8 cellular contexts compared by ENCODE assay signal in the genomic region with DNA sequence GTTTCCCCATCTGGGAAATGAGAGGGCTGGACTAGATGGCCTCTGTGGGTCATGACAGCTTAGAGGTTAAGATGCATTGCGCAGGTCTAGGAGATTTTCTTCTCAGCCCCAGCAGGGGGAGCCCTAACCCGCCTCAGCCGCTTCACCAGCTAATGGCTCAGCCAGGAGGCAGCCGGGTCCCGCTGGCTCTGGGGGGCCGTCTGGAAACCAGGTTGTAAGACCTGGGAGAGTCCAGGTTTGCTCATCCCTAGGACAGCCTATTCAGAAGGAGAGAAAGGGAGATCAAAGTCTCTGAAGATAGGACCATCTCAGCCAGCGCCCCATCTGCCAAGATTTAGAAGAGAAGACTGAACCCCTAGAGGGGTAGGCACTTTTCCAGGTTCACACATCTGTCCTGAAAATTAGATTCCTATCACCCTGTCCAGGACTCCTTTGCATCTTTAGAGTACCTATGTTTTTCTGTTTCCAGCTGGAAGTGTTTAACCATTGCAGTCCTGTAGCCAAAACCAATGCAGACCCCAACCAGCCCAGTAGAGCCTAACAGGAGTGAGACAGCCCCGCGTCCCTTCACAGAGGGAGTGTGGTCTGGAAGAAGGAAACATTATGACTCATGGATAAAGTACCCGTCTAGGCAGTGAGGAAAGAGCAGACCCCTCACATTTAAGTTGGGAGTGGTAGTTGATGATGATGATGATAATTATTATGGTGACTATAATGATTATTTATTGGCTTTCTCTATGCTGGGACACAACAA. TPM values are rescaled to one million over a fixed set of nuclear protein-coding genes. Genes with fewer than 3 reads are reported as not detected.
DNase-seq lines count a peak whose midpoint lies in the region; ATAC-seq, FAIRE-seq and TF ChIP-seq lines count a peak whose summit lies in the region.

No MANE protein-coding gene starts in this region.

- FAIRE-seq in frontal cortex (lab: Jason Lieb, UNC): no peak

- no peaks in the 10 kb centered on the region for H3K9me3 ChIP-seq in GM23248 (ENCODE audit: low read depth)
- no peaks in the 10 kb centered on the region for H3K9me3 ChIP-seq in osteoblast (ENCODE audit: low read depth, low read length)
- no peaks in the 10 kb centered on the region for H3K9me3 ChIP-seq in thoracic aorta

- H3K27me3 ChIP-seq in GM23248 (replicated peaks; ENCODE audit: insufficient read depth): no peaks in the 10 kb centered on the region
- H3K27me3 ChIP-seq in osteoblast (ENCODE audit: insufficient read depth, low read length): no peaks in the 10 kb centered on the region
- H3K27me3 ChIP-seq in thoracic aorta (replicated peaks; ENCODE audit: insufficient read depth): no peaks in the 10 kb centered on the region

- H3K9ac ChIP-seq in GM23248: peak overlapping the region; percentile 72; the same call in 1 of the 2 replicates

- H3K4me1 ChIP-seq in GM23248 (ENCODE audit: insufficient read depth) (peaks cover 49% of the 10 kb centered on the region), osteoblast (ENCODE audit: insufficient read depth, low read length) (peaks cover 36% of the 10 kb centered on the region), thoracic aorta (ENCODE audit: control insufficient read depth in 1 of 2, low read depth in 2 of 2) (peaks cover 11 to 39% of the 10 kb centered on the region in 2 donors)

- H4K20me1 ChIP-seq in GM23248 (ENCODE audit: insufficient read depth) (no peaks in the 10 kb centered on the region), osteoblast (ENCODE audit: insufficient read depth, low read length) (peaks cover 6% of the 10 kb centered on the region)

- H3K9me2 ChIP-seq in GM23248 (ENCODE audit: insufficient read depth): no peaks in the 10 kb centered on the region

- peaks cover 64% of the 10 kb centered on the region for H3F3A ChIP-seq in GM23248 (ENCODE audit: insufficient read depth)

- DNase-seq in G401 (ENCODE audit: low spot score): peak; percentile 86
- DNase-seq in GM23248: peak; percentile 81
- DNase-seq in SHP77 (lab: John Stamatoyannopoulos, UW): peak; percentile 54 to 57
- DNase-seq in activated T-helper 9 cell treated with anti-CD3 and anti-CD28 coated beads, Interleukin-2, amount 50 U/mL, for 16 hours (ENCODE audit: low read depth): peak; percentile 64
- DNase-seq in frontal cortex (ENCODE audit: low spot score in 2 of 2): peak; percentile 45 to 68
- DNase-seq in osteoblast (ENCODE audit: insufficient read length, low spot score, missing footprints): peak; percentile 80
- peak; percentile 33 for DNase-seq in thoracic aorta (ENCODE audit: low spot score)

- H3K4me3 ChIP-seq in GM23248: no peak overlapping the region
- H3K4me3 ChIP-seq in osteoblast (ENCODE audit: insufficient read depth, low read length): no peak overlapping the region
- no peak overlapping the region for H3K4me3 ChIP-seq in thoracic aorta

- peak overlapping the region; percentile 19 for H3K4me2 ChIP-seq in GM23248 (ENCODE audit: unreplicated experiment)
- peak overlapping the region; percentile 45 for H3K4me2 ChIP-seq in osteoblast (ENCODE audit: insufficient read depth, low read length)

- H3K79me2 ChIP-seq in GM23248 (ENCODE audit: insufficient read depth) (peaks cover 2% of the 10 kb centered on the region; the same call in 1 of the 2 replicates), osteoblast (ENCODE audit: insufficient read depth, low read length) (peaks cover under 1% of the 10 kb centered on the region)

- H2AFZ ChIP-seq in GM23248 (no peak overlapping the region), osteoblast (ENCODE audit: low read length) (no peak overlapping the region)

- peak; percentile 81 for ATAC-seq in thoracic aorta (ENCODE audit: insufficient number of reproducible peaks, low FRiP score, low read depth)

- TF ChIP-seq CTCF in LNCAP (IDR thresholded peaks at IDR 0.05) (peak; percentile 83), osteoblast (IDR thresholded peaks at IDR 0.05; ENCODE audit: extremely low read depth, low read depth, low read length) (peak; percentile 91), thoracic aorta (IDR thresholded peaks at IDR 0.05) (peak; percentile 83)

- 12 to 15% methylated on average over 10 of the region's 10 CpGs for WGBS in GM23248 (ENCODE audit: low coverage in 1 of 2, low lambda C conversion rate in 2 of 2, missing lambda C conversion rate in 2 of 2), 2 experiments

- H3K27ac ChIP-seq in GM23248 (peak overlapping the region; percentile 99), osteoblast (ENCODE audit: low read depth, low read length) (peak overlapping the region; percentile 71), thoracic aorta (peak overlapping the region in 1 of 2 donors; percentile 46)

- H3K36me3 ChIP-seq in GM23248 (ENCODE audit: low read depth): peaks cover 28% of the 10 kb centered on the region
- peaks cover 29% of the 10 kb centered on the region for H3K36me3 ChIP-seq in osteoblast (ENCODE audit: insufficient read depth, low read length)
- H3K36me3 ChIP-seq in thoracic aorta: peaks cover 23% of the 10 kb centered on the region

- in situ Hi-C loops in G401 (cut with HindIII; ENCODE audit: low sequenced_read_pairs): no loop called here
- in situ Hi-C loops in GM23248 (cut with MboI): loop anchor here (10.0 kb wide), 1 partner anchor 154 kb away; no protein-coding TSS in a partner anchor

RNA-seq across cellular contexts. Expression of a gene that starts 27.5 kb away (rescaled TPM):
- total RNA-seq in G401 (2014; rRNA removed; shearing (Covaris generic)): 194 and 247 TPM in 2 replicates
- total RNA-seq in GM23248 (2014; rRNA removed; shearing (Covaris generic)): 5,563 and 6,520 TPM in 2 replicates
- 20,092 and 20,398 TPM in 2 replicates for polyA plus RNA-seq in GM23248 (2016; fragmentation: Nextera tagmentation; extraction: Ambion mirVana)
- total RNA-seq in frontal cortex: 74.6 TPM
- 4,046 and 4,600 TPM in 2 replicates for total RNA-seq in osteoblast
- total RNA-seq in thoracic aorta: 1,000 to 10,000 TPM; 1,654 to 1,851 TPM

Comparison
In these comparisons a context has a peak if more than half of its experiments do, and no peak if none do; other contexts are left out.
1. DNase-seq: peak in every context shown above with its lines; median percentile 86 in G401; 81 in GM23248; 80 in osteoblast; 64 in activated T-helper 9 cell treated with anti-CD3 and anti-CD28 coated beads, Interleukin-2, amount 50 U/mL, for 16 hours; 56 in frontal cortex; 56 in SHP77; 33 in thoracic aorta.